In the genomic region with DNA sequence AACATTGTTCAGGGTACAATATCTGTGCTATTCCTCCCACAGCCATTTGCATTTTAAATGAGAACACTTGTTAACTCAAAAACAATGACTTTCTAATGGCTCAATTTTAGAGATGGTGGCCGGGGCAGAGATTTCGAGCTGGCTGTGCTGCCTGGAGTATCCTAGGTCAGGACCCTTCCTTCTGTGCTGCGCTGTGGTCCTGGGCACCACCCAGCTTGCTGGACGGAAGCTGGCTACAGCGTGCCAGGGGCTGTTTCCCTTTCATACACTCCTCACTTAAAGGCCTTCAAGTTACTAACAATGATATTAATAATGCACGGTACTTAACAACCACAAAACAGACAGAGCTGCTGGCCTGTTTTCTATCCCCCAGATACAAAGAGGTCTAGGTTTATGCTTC, we compare ENCODE assay signal across 16 cellular contexts.
DNase-seq lines count a peak whose midpoint lies in the region; ATAC-seq, FAIRE-seq and TF ChIP-seq lines count a peak whose summit lies in the region.
"Had no signal": no experiment of that assay in that cellular context is flagged by ENCODE, and none has a peak within 500 bp of the region (broad histone marks: within the 10 kb centered on the region; RNA-seq: fewer than 3 reads in every experiment).

No MANE protein-coding gene starts in this region.

- no peak for FAIRE-seq in kidney (lab: Jason Lieb, UNC)
- FAIRE-seq: K562 had no signal

- intact Hi-C loops in kidney (cut with DNase I): no loop called here

- H4K20me1 ChIP-seq in BLaER1 treated with 17β-estradiol and CSF1 and Interleukin-3, amounts not matched to agents 10 nM and 100 nM: no peaks in the 10 kb centered on the region

- H3K4me3 Mint-ChIP-seq in T-helper 17 cell: no peak overlapping the region

- H3K9me3 ChIP-seq in BLaER1 treated with 17β-estradiol and CSF1 and Interleukin-3, amounts not matched to agents 10 nM and 100 nM (replicated peaks in 1 of 11): peaks cover 0 to 3% (median 1%) of the 10 kb centered on the region in 11 experiments; a peak in 6 of 22 replicates
- H3K9me3 ChIP-seq in T-helper 17 cell (ENCODE audit: control insufficient read depth, low read length, poor library complexity, severe bottlenecking): no peaks in the 10 kb centered on the region
- H3K9me3 ChIP-seq in kidney (ENCODE audit: control insufficient read depth in 1 of 2, low read length in 2 of 2): no peaks in the 10 kb centered on the region
- H3K9me3 ChIP-seq: SK-N-SH had no signal

- no peaks in the 10 kb centered on the region for H3K36me3 ChIP-seq in BLaER1 treated with 17β-estradiol and CSF1 and Interleukin-3, amounts not matched to agents 10 nM and 100 nM
- H3K36me3 ChIP-seq in kidney (ENCODE audit: control insufficient read depth in 1 of 2, insufficient read depth in 2 of 2, low read length in 2 of 2): no peaks in the 10 kb centered on the region

- ATAC-seq in T-helper 17 cell: no peak
- ATAC-seq in HG03460 (IDR thresholded peaks at IDR 0.05; ENCODE audit: unreplicated experiment): no peak
- ATAC-seq in GM21576 (IDR thresholded peaks at IDR 0.05; ENCODE audit: unreplicated experiment): no peak
- ATAC-seq in HG02588 (IDR thresholded peaks at IDR 0.05; ENCODE audit: unreplicated experiment): no peak
- ATAC-seq: K562 had no signal

- H3K36me3 Mint-ChIP-seq in T-helper 17 cell (ENCODE audit: low read depth): no peaks in the 10 kb centered on the region

- no peak for DNase-seq in T-helper 17 cell
- DNase-seq in kidney: no peak
- peak; percentile 8 for DNase-seq in stimulated activated CD8-positive, alpha-beta memory T cell treated with anti-CD3 and anti-CD28 coated beads, Interleukin-4, amount 100 ng/mL, for 48 hours
- DNase-seq: ACHN, DMS79 treated with DMSO at 0.1 percent for 48 hours, GM23248, HCEC 1CT, NCI-H187 treated with DMSO at 0.1 percent for 48 hours, NCI-H524 treated with DMSO at 0.1 percent for 48 hours, SHP77, SK-N-SH had no signal

- H3K4me3 ChIP-seq in BLaER1 treated with 17β-estradiol and CSF1 and Interleukin-3, amounts not matched to agents 10 nM and 100 nM: peak overlapping the region in 2 of 10 experiments; percentile 9 to 29; a peak in 3 of 20 replicates
- H3K4me3 ChIP-seq in kidney (ENCODE audit: low read length in 2 of 2): no peak overlapping the region
- H3K4me3 ChIP-seq: GM23248, K562 had no signal

- peaks cover 23% of the 10 kb centered on the region for H3K27me3 Mint-ChIP-seq in T-helper 17 cell

- no peaks in the 10 kb centered on the region for H3K27me3 ChIP-seq in BLaER1 treated with 17β-estradiol and CSF1 and Interleukin-3, amounts not matched to agents 10 nM and 100 nM

- H3K4me2 ChIP-seq in BLaER1 treated with 17β-estradiol and CSF1 and Interleukin-3, amounts not matched to agents 10 nM and 100 nM: peak overlapping the region; percentile 39 to 93 (median 70)
- H3K4me2 ChIP-seq: SK-N-SH had no signal

- H3K27ac Mint-ChIP-seq in T-helper 17 cell: peak overlapping the region; percentile 32

- peak overlapping the region in 7 of 11 experiments; percentile 20 to 75 (median 59); a peak in 12 of 22 replicates for H3K9ac ChIP-seq in BLaER1 treated with 17β-estradiol and CSF1 and Interleukin-3, amounts not matched to agents 10 nM and 100 nM
- no peak overlapping the region for H3K9ac ChIP-seq in kidney (ENCODE audit: low read length in 2 of 2)
- H3K9ac ChIP-seq: GM23248, SK-N-SH had no signal

- peaks cover 28 to 59% (median 54%) of the 10 kb centered on the region in 10 experiments for H3K4me1 ChIP-seq in BLaER1 treated with 17β-estradiol and CSF1 and Interleukin-3, amounts not matched to agents 10 nM and 100 nM
- H3K4me1 ChIP-seq in kidney (ENCODE audit: control insufficient read depth in 1 of 2, insufficient read depth in 1 of 2, low read depth in 1 of 2, low read length in 2 of 2): peaks cover 11 to 22% of the 10 kb centered on the region in 2 donors

- H3K4me1 Mint-ChIP-seq in T-helper 17 cell: no peaks in the 10 kb centered on the region

- TF ChIP-seq CTCF in kidney (IDR thresholded peaks at IDR 0.05; ENCODE audit: borderline replicate concordance, extremely low read depth, insufficient read depth): no peak

- peak overlapping the region in 8 of 11 experiments; percentile 57 to 88 (median 80); a peak in 17 of 22 replicates for H3K27ac ChIP-seq in BLaER1 treated with 17β-estradiol and CSF1 and Interleukin-3, amounts not matched to agents 10 nM and 100 nM
- peak overlapping the region; percentile 22 to 71 for H3K27ac ChIP-seq in kidney (ENCODE audit: low read depth in 2 of 2, low read length in 2 of 2)
- H3K27ac ChIP-seq: GM23248 had no signal

Comparison
In these comparisons a context has a peak if more than half of its experiments do, and no peak if none do; other contexts are left out.
1. H3K9ac ChIP-seq: peak in BLaER1 treated with 17β-estradiol and CSF1 and Interleukin-3, amounts not matched to agents 10 nM and 100 nM (7 of 11); none in kidney (0 of 2).